ENCODE assay signal across 9 cellular contexts in the genomic region with DNA sequence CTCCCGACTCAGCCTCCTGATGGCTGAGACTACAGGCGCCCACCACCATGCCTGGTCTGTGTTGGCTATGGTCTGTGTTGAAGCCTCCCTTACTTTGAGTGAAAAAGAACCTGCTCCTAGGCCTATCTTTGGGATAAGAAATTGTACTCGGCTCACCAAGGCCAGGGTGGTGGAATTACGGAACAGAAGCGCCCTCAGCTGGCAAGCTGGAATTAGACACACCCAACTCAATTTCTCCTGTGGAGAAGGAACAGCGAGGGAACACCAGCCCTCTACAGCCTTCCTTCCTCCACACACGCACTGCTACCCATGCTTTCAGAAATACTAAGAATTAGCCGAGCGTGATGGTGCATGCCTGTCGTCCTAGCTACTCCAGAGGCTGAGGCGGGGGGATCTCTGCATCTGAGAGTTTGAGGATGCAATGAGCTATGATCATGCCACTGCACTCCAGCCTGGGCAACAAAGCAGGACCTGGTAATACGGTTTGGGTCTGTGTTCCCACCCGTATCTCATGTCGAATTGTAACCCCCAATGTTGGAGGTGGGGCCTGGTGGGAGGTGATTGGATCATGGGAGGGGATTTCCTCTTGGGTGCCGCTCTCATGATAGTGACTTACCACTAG. TPM values are rescaled to one million over a fixed set of nuclear protein-coding genes. Genes with fewer than 3 reads are reported as not detected.
A peak's percentile ranks its signal among the peaks of the same experiment; 100 is the strongest.
DNase-seq lines count a peak whose midpoint lies in the region; ATAC-seq and TF ChIP-seq lines count a peak whose summit lies in the region.
"Had no signal": no experiment of that assay in that cellular context is flagged by ENCODE, and none has a peak within 500 bp of the region (broad histone marks: within the 10 kb centered on the region; RNA-seq: fewer than 3 reads in every experiment).

No MANE protein-coding gene starts in this region.

- H3K4me1 ChIP-seq in left ventricle myocardium inferior = no peaks in the 10 kb centered on the region

- no peak for ATAC-seq in left ventricle myocardium superior
- no peak for ATAC-seq in GM21381 (IDR thresholded peaks at IDR 0.05; ENCODE audit: unreplicated experiment)
- no peak for ATAC-seq in GM21360 (IDR thresholded peaks at IDR 0.05; ENCODE audit: unreplicated experiment)
- no peak for ATAC-seq in GM21515 (IDR thresholded peaks at IDR 0.05; ENCODE audit: unreplicated experiment)

- H3K4me3 Mint-ChIP-seq in brain = no peak overlapping the region
- H3K4me3 Mint-ChIP-seq: central memory CD8-positive, alpha-beta T cell had no signal

- DNase-seq in left ventricle myocardium inferior (no peak), left ventricle myocardium superior (no peak), NCI-H2029 treated with DMSO at 0.1 percent for 48 hours (lab: John Stamatoyannopoulos, UW) (peak; percentile 36), myocyte (ENCODE audit: low read depth) (peak; percentile 17)

- peak overlapping the region in 1 of 5 experiments; percentile 70 for H3K27ac Mint-ChIP-seq in brain

- H3K4me1 Mint-ChIP-seq in brain = peaks cover 6% of the 10 kb centered on the region
- H3K4me1 Mint-ChIP-seq: central memory CD8-positive, alpha-beta T cell had no signal

- peaks cover 57% of the 10 kb centered on the region for H3K27me3 ChIP-seq in left ventricle myocardium inferior (ENCODE audit: low read depth)

- H3K9me3 Mint-ChIP-seq in brain = peaks cover 0 to 3% (median 0%) of the 10 kb centered on the region in 5 experiments
- H3K9me3 Mint-ChIP-seq: central memory CD8-positive, alpha-beta T cell had no signal

- H3K27me3 Mint-ChIP-seq in brain = peaks cover 5% of the 10 kb centered on the region

- intact Hi-C loops in left ventricle myocardium inferior (cut with micrococcal nuclease) (no loop called here), left ventricle myocardium superior (cut with micrococcal nuclease) (no loop called here)

- H3K9me3 ChIP-seq in left ventricle myocardium inferior (replicated peaks) = peaks cover 3% of the 10 kb centered on the region

- H3K27ac ChIP-seq in left ventricle myocardium inferior (replicated peaks) = no peak overlapping the region

- TF ChIP-seq CTCF in left ventricle myocardium inferior (IDR thresholded peaks at IDR 0.05; ENCODE audit: borderline replicate concordance) (peak; percentile 49), brain (conservative IDR thresholded peaks at IDR 0.05) (peak; percentile 55 to 64)

- H3K36me3 ChIP-seq in left ventricle myocardium inferior = no peaks in the 10 kb centered on the region

- H3K36me3 Mint-ChIP-seq in brain = no peaks in the 10 kb centered on the region

- no peak overlapping the region for H3K4me3 ChIP-seq in left ventricle myocardium inferior

RNA-seq across cellular contexts. Expression of a gene that starts 40.1 kb away (rescaled TPM):
- total RNA-seq in left ventricle myocardium inferior = 33.4 TPM
- 26.4 TPM for total RNA-seq in left ventricle myocardium superior
- polyA plus RNA-seq in brain (ENCODE audit: insufficient read depth, low read depth, low replicate concordance) = 13.7 TPM
- total RNA-seq in myocyte = 38.4 and 56.4 TPM in 2 replicates
- polyA plus RNA-seq in myocyte (2012) = 11.3 TPM

Comparison
In these comparisons a context has a peak if more than half of its experiments do, and no peak if none do; other contexts are left out.
1. DNase-seq: peak in NCI-H2029 treated with DMSO at 0.1 percent for 48 hours (single experiment) and myocyte (single experiment); none in left ventricle myocardium inferior (single experiment) and left ventricle myocardium superior (single experiment).